25 cellular contexts compared by ENCODE assay signal in the genomic region with DNA sequence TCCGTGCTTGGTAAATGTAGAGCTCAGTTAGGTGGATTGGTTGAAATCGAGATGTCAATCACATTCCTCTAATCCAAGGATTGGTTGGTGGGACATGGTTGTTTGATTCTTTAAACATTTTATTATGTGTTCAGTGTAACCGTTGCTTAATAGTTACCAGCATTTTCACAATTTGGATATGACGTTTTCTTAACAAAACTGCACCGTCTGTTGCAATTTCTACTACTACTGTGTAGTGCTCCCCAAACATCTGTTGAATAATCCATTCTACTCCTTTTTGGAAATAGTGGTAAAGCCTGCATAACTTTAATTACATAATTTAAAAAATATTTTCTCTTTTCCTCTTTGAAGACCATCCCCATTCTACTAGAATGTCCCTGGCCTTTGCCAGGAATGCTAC. TPM values are rescaled to one million over a fixed set of nuclear protein-coding genes. Genes with fewer than 3 reads are reported as not detected.
"Had no signal": no experiment of that assay in that cellular context is flagged by ENCODE, and none has a peak within 500 bp of the region (broad histone marks: within the 10 kb centered on the region; RNA-seq: fewer than 3 reads in every experiment).

No MANE protein-coding gene starts in this region.

- H3K4me3 Mint-ChIP-seq: nephron had no signal

- ATAC-seq: left cardiac atrium, psoas muscle, sciatic nerve had no signal

- H3K36me3 ChIP-seq: left ventricle myocardium inferior, stomach, thoracic aorta, transverse colon had no signal

- H3K4me1 ChIP-seq: left ventricle myocardium inferior, psoas muscle, stomach had no signal

- H3K4me3 ChIP-seq: dorsolateral prefrontal cortex, hepatocyte, left ventricle myocardium inferior, lung, psoas muscle, spleen, stomach, thoracic aorta, transverse colon had no signal

- H3K27me3 Mint-ChIP-seq: naive B cell had no signal

- H3K9me3 ChIP-seq: left ventricle myocardium inferior, psoas muscle, spleen, thoracic aorta, transverse colon had no signal

- H3K9me3 Mint-ChIP-seq: nephron had no signal

- H3K27ac ChIP-seq: hepatocyte, left ventricle myocardium inferior, psoas muscle, stomach, thoracic aorta, transverse colon had no signal

- H3K27ac Mint-ChIP-seq: nephron had no signal

- H3K4me1 Mint-ChIP-seq: nephron had no signal

- DNase-seq: cortex of kidney; effector CD8-positive, alpha-beta T cell; foreskin melanocyte; head of caudate nucleus; kidney; left cardiac atrium; left ventricle myocardium inferior; naive B cell; psoas muscle; retina; spleen; stimulated activated CD4-positive, alpha-beta T cell treated with anti-CD3 and anti-CD28 coated beads, Interleukin-15, amount 100 ng/mL, for 24 hours; stimulated activated CD4-positive, alpha-beta T cell treated with anti-CD3 and anti-CD28 coated beads, Interleukin-1b, Interleukin-23, amount 100 ng/mL, for 48 hours; stimulated activated CD4-positive, alpha-beta T cell treated with anti-CD3 and anti-CD28 coated beads, Interleukin-4, amount 100 ng/mL, for 4 hours; stimulated activated naive CD4-positive, alpha-beta T cell; stomach; substantia nigra; transverse colon had no signal

- H3K27me3 ChIP-seq: dorsolateral prefrontal cortex, hepatocyte, spleen, stomach, transverse colon had no signal

RNA-seq across cellular contexts. Expression of a gene that starts 16.3 kb away (rescaled TPM):
- polyA plus RNA-seq: esophagus, hepatocyte, psoas muscle, spleen, stomach had no signal

RNA-seq across cellular contexts. Expression of a gene that starts 25.6 kb away (rescaled TPM):
- polyA plus RNA-seq: hepatocyte had no signal
